ENCODE assay signal across 26 cellular contexts in genomic region chr10:120017731-120018130, GRCh38.
DNase-seq lines count a peak whose midpoint lies in the region; ATAC-seq and TF ChIP-seq lines count a peak whose summit lies in the region.
"Had no signal": no experiment of that assay in that cellular context is flagged by ENCODE, and none has a peak within 500 bp of the region (broad histone marks: within the 10 kb centered on the region; RNA-seq: fewer than 3 reads in every experiment).

No MANE protein-coding gene starts in this region.

- DNase-seq in mammary epithelial cell (peak; percentile 39), MCF 10A (ENCODE audit: unreplicated experiment) (no peak), SK-MEL-5 (ENCODE audit: low read depth, low spot score) (peak; percentile 93), medulla oblongata (ENCODE audit: extremely low spot score) (peak; percentile 20)
- DNase-seq in stimulated activated CD8-positive, alpha-beta memory T cell treated with anti-CD3 and anti-CD28 coated beads, Interleukin-4, amount 100 ng/mL, for 48 hours, result no peak
- DNase-seq: AML-193; C1 segment of cervical spinal cord; CD8-positive, alpha-beta T cell; DMS 273 treated with DMSO at 0.1 percent for 48 hours; DMS79 treated with DMSO at 0.1 percent for 48 hours; GF-D8; Kasumi-1; MV-4-11; NCI-H1105 treated with DMSO at 0.1 percent for 48 hours; NCI-H146; NCI-H2029; NCI-H226; NCI-H524; NCI-H82; NK-92 treated with Interleukin-12 subunit alpha and Interleukin-12 subunit beta, amount 100 ng/mL, for 24 hours; SHP77 treated with DMSO at 0.1 percent for 48 hours had no signal

- no peak overlapping the region for H3K4me2 ChIP-seq in mammary epithelial cell (ENCODE audit: insufficient read depth, low read depth, low read length)

- no peak overlapping the region for H2AFZ ChIP-seq in mammary epithelial cell (ENCODE audit: low read depth, low read length)

- no peak overlapping the region for H3K27ac ChIP-seq in mammary epithelial cell (ENCODE audit: insufficient read depth, low read depth, low read length)
- H3K27ac ChIP-seq: SK-N-MC had no signal

- intact Hi-C loops in mammary epithelial cell (cut with micrococcal nuclease) (no loop called here), MCF 10A (cut with micrococcal nuclease) (no loop called here)

- ATAC-seq in GM18873 (IDR thresholded peaks at IDR 0.05; ENCODE audit: low FRiP score, unreplicated experiment), result no peak
- ATAC-seq in HG03095 (IDR thresholded peaks at IDR 0.05; ENCODE audit: unreplicated experiment), result no peak
- ATAC-seq: CD8-positive, alpha-beta T cell; K562 had no signal

- no peaks in the 10 kb centered on the region for H3K36me3 ChIP-seq in mammary epithelial cell (ENCODE audit: insufficient read depth, low read length)

- H3K4me1 Mint-ChIP-seq in MCF 10A (ENCODE audit: insufficient read depth, unreplicated experiment), result no peaks in the 10 kb centered on the region

- H3K4me3 ChIP-seq in mammary epithelial cell (replicated peaks in 1 of 3; ENCODE audit: insufficient read depth in 1 of 3, low read depth in 2 of 3, low read length in 3 of 3), result no peak overlapping the region
- H3K4me3 ChIP-seq: K562, SK-N-MC had no signal

- no peaks in the 10 kb centered on the region for H3K9me3 ChIP-seq in mammary epithelial cell (replicated peaks; ENCODE audit: insufficient read depth, low read length)

- H3K27ac Mint-ChIP-seq in MCF 10A (ENCODE audit: low read depth, unreplicated experiment), result no peak overlapping the region
- H3K27ac Mint-ChIP-seq: CD8-positive, alpha-beta T cell; T-helper 1 cell treated with Interleukin-12 subunit alpha and Interleukin-12 subunit beta and Interleukin-4 antibody, amounts not matched to agents 30 μg/mL and 1 μg/mL, for 36 hours had no signal

- H3K36me3 Mint-ChIP-seq in MCF 10A (ENCODE audit: insufficient read depth, unreplicated experiment), result no peaks in the 10 kb centered on the region
- H3K36me3 Mint-ChIP-seq: CD8-positive, alpha-beta T cell had no signal

- H3K27me3 ChIP-seq in mammary epithelial cell (ENCODE audit: insufficient read depth, low read length), result peaks cover 2% of the 10 kb centered on the region

- no peaks in the 10 kb centered on the region for H4K20me1 ChIP-seq in mammary epithelial cell (ENCODE audit: insufficient read depth, low read length)

- in situ Hi-C loops in mammary epithelial cell (cut with MboI; ENCODE audit: low sequenced_read_pairs in 2 of 2) (no loop called here), SK-MEL-5 (cut with HindIII; ENCODE audit: low pct_unique_long_range_greater_than_20kb, low sequenced_read_pairs) (no loop called here)

- peaks cover 7% of the 10 kb centered on the region for H3K4me1 ChIP-seq in mammary epithelial cell (ENCODE audit: insufficient read depth, low read length)

- dilution Hi-C loops in mammary epithelial cell (cut with HindIII; ENCODE audit: low sequenced_read_pairs), result no loop called here

- no TSS peak for BruUV-seq in mammary epithelial cell (replicated peaks; lab: Mats Ljungman, UMichigan)
- no TSS peak for BruUV-seq in MCF 10A (replicated peaks; lab: Mats Ljungman, UMichigan)

- H3K4me3 Mint-ChIP-seq in MCF 10A (ENCODE audit: unreplicated experiment), result no peak overlapping the region
- H3K4me3 Mint-ChIP-seq: CD8-positive, alpha-beta T cell; T-helper 1 cell treated with Interleukin-12 subunit alpha and Interleukin-12 subunit beta and Interleukin-4 antibody, amounts not matched to agents 30 μg/mL and 1 μg/mL, for 36 hours had no signal

- no peak for TF ChIP-seq CTCF in mammary epithelial cell (conservative IDR thresholded peaks at IDR 0.05 in 1 of 2, IDR thresholded peaks at IDR 0.05 in 1 of 2; ENCODE audit: extremely low read depth in 1 of 2, insufficient read depth in 1 of 2, low read depth in 1 of 2, low read length in 2 of 2)
- TF ChIP-seq CTCF in MCF 10A (IDR thresholded peaks at IDR 0.05; ENCODE audit: unreplicated experiment), result no peak

- no peak overlapping the region for H3K9ac ChIP-seq in mammary epithelial cell (ENCODE audit: insufficient read depth, low read length)

- peaks cover 68% of the 10 kb centered on the region for H3K27me3 Mint-ChIP-seq in MCF 10A (ENCODE audit: insufficient read depth, unreplicated experiment)

- 4% methylated on average over 4 of the region's 4 CpGs for WGBS in mammary epithelial cell (ENCODE audit: low coverage, missing lambda C conversion rate)

- H3K9me3 Mint-ChIP-seq in MCF 10A (ENCODE audit: unreplicated experiment), result no peaks in the 10 kb centered on the region
- H3K9me3 Mint-ChIP-seq: CD8-positive, alpha-beta T cell; T-helper 1 cell treated with Interleukin-12 subunit alpha and Interleukin-12 subunit beta and Interleukin-4 antibody, amounts not matched to agents 30 μg/mL and 1 μg/mL, for 36 hours had no signal

- CTCF ChIA-PET in mammary epithelial cell (lab: Charles Lee; ENCODE audit: low non-redundant PET) (no interaction called here), MCF 10A (lab: Yijun Ruan, JAX) (interaction anchor here (0.9 kb wide), 1 partner anchor 17 kb away, joined by 3 read pairs; no protein-coding TSS in a partner anchor)

- H3K79me2 ChIP-seq in mammary epithelial cell (ENCODE audit: insufficient read depth, low read length), result no peaks in the 10 kb centered on the region

- POLR2A ChIA-PET in MCF 10A (lab: Yijun Ruan, JAX), result interaction anchor here (0.7 kb wide), 1 partner anchor 435 kb away, joined by 3 read pairs; no protein-coding TSS in a partner anchor

Comparison
In these comparisons a context has a peak if more than half of its experiments do, and no peak if none do; other contexts are left out.
1. DNase-seq: peak in mammary epithelial cell (single experiment), SK-MEL-5 (single experiment) and medulla oblongata (single experiment); none in MCF 10A (single experiment) and stimulated activated CD8-positive, alpha-beta memory T cell treated with anti-CD3 and anti-CD28 coated beads, Interleukin-4, amount 100 ng/mL, for 48 hours (single experiment).